10 cellular contexts compared by ENCODE assay signal in the genomic region with DNA sequence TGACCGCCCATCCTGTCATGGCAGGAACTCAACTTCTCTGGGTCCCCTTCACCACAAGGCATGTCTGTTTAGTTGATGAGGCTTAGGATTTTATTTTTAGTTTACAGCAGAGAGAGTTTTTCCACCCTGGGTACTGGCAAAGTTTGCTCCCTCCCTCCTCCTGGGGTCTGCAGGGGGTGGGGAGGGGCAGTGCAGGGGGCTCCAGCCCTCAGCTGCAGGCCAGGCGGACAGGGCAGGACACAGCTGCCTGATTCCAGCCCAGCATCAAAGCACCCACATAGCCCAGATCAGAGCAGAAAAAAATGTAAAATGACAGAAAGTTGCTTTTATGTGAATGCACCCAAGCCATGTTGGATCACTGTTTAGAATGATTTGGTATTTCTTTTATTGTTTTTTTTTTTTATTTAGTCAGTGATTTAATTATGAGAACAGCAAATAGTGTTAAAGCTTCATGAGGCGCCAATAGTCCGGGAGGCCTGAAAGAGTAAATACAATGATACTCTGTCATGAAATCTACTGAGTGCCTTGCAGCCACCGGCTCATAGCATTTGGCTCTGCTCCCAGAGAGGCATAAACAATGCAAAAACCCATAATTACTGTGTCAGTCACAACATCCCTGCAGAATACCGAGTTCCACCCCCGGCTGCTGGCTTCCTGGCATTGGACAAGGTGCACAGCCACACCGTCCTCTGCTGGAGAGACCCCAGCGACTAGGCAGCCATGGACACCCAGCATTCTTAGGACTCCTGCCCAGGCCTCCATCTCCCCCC.
A peak's percentile ranks its signal among the peaks of the same experiment; 100 is the strongest.
DNase-seq lines count a peak whose midpoint lies in the region; ATAC-seq lines count a peak whose summit lies in the region.
"Had no signal": no experiment of that assay in that cellular context is flagged by ENCODE, and none has a peak within 500 bp of the region (broad histone marks: within the 10 kb centered on the region; RNA-seq: fewer than 3 reads in every experiment).

No MANE protein-coding gene starts in this region.

- H3K9me3 ChIP-seq in trophoblast cell (ENCODE audit: insufficient read depth, low read depth, low read length), result no peaks in the 10 kb centered on the region

- no peak overlapping the region for H3K23ac ChIP-seq in trophoblast cell (ENCODE audit: low read length)

- no peak overlapping the region for H3K18ac ChIP-seq in trophoblast cell (ENCODE audit: low read length)

- H4K12ac ChIP-seq in trophoblast cell (ENCODE audit: low read depth, low read length), result no peak overlapping the region

- H2BK5ac ChIP-seq in trophoblast cell (ENCODE audit: low read depth, low read length, poor library complexity), result no peak overlapping the region

- no peaks in the 10 kb centered on the region for H3K79me2 ChIP-seq in trophoblast cell (ENCODE audit: control insufficient read depth, insufficient read depth, low read length, poor library complexity)

- H3K14ac ChIP-seq in trophoblast cell (ENCODE audit: low read length), result no peak overlapping the region

- peaks cover 3 to 7% of the 10 kb centered on the region in 2 experiments for H3K4me1 ChIP-seq in trophoblast cell (ENCODE audit: control insufficient read depth in 1 of 2, insufficient read depth in 2 of 2, low read length in 2 of 2)

- no peaks in the 10 kb centered on the region for H3K27me3 ChIP-seq in trophoblast cell (ENCODE audit: insufficient read depth, low read length)

- H4K91ac ChIP-seq in trophoblast cell (ENCODE audit: low read depth, low read length), result no peak overlapping the region

- no peak overlapping the region for H3K4me2 ChIP-seq in trophoblast cell (ENCODE audit: low read length)

- peak; percentile 0 for DNase-seq in EH (ENCODE audit: low read depth)
- DNase-seq in NCI-H526 (lab: John Stamatoyannopoulos, UW), result peak; percentile 80 to 87
- DNase-seq in epidermal melanocyte (ENCODE audit: insufficient read length, low spot score), result peak; percentile 54
- DNase-seq in pons (ENCODE audit: low spot score), result peak; percentile 90
- no peak for DNase-seq in RPMI8226
- no peak for DNase-seq in trophoblast cell
- DNase-seq: T1000 had no signal

- no peaks in the 10 kb centered on the region for H3K36me3 ChIP-seq in trophoblast cell (ENCODE audit: control insufficient read depth in 1 of 2, insufficient read depth in 2 of 2, low read length in 2 of 2)

- H2BK120ac ChIP-seq in trophoblast cell (ENCODE audit: insufficient read depth, low read length, poor library complexity), result no peak overlapping the region

- H4K8ac ChIP-seq in trophoblast cell (ENCODE audit: low read depth, low read length), result no peak overlapping the region

- WGBS in trophoblast cell (ENCODE audit: extremely low coverage, insufficient coverage, insufficient read length), result no CpG with 5 or more reads among the region's 9 CpGs

- no peak overlapping the region for H2AFZ ChIP-seq in trophoblast cell (ENCODE audit: insufficient read depth, low read length, poor library complexity)

- H3K27ac ChIP-seq in trophoblast cell (ENCODE audit: low read depth, low read length), result no peak overlapping the region

- H2BK12ac ChIP-seq in trophoblast cell (ENCODE audit: low read length), result no peak overlapping the region

- peaks cover 3% of the 10 kb centered on the region for H3K79me1 ChIP-seq in trophoblast cell (ENCODE audit: low read length)

- no peak for ATAC-seq in HG03469 (IDR thresholded peaks at IDR 0.05; ENCODE audit: unreplicated experiment)
- ATAC-seq in HG03159 (IDR thresholded peaks at IDR 0.05; ENCODE audit: unreplicated experiment), result no peak
- ATAC-seq: GM12878 had no signal

- no peak overlapping the region for H2AK5ac ChIP-seq in trophoblast cell (ENCODE audit: low read length)

- H3K4ac ChIP-seq in trophoblast cell (ENCODE audit: low read depth, low read length), result no peak overlapping the region

- no peak overlapping the region for H3K4me3 ChIP-seq in trophoblast cell (ENCODE audit: low read depth, low read length)
- H3K4me3 ChIP-seq: GM12878 had no signal

- no peak overlapping the region for H3K9ac ChIP-seq in trophoblast cell (ENCODE audit: low read length)

Comparison
In these comparisons a context has a peak if more than half of its experiments do, and no peak if none do; other contexts are left out.
1. DNase-seq: peak in EH (single experiment), NCI-H526 (2 of 2), epidermal melanocyte (single experiment) and pons (single experiment); none in RPMI8226 (single experiment) and trophoblast cell (0 of 2).